Comparison of ENCODE assay signal across 12 cellular contexts in the genomic region with DNA sequence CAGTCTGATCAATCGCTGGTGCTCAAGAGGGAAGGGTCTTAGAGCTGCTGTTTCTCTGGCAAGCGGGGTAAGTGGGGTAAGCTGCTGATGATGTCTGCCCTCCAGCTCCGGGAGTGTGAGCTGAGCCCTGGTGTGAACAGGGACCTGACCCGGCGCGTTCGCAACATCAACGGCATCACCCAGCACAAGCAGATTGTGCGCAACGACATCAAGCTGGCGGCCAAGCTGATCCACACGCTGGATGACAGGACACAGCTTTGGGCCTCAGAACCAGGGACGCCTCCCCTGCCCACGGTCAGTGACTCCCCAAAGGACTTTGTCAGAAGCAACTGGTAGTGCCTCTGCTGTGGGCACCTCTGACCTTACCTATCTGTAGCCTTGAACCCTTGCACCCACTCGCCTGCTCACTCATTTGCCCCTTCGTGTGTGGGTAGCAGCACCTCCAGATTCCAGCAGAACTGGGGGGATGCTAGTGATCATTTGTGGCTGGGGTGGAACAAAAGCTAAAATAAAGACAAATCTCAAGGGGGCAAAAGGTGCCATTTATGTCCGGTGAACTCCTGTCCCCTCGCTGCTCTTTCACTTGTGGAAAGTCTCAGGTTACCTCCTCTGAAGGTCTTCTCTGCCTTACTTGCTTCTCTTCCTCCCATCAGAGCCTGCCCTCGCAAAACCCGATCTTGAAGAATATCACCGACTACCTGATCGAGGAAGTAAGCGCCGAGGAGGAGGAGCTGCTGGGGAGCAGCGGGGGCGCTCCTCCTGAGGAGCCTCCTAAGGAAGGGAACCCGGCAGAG. TPM values are rescaled to one million over a fixed set of nuclear protein-coding genes. Genes with fewer than 3 reads are reported as not detected.
DNase-seq lines count a peak whose midpoint lies in the region; ATAC-seq, FAIRE-seq and TF ChIP-seq lines count a peak whose summit lies in the region.
"Had no signal": no experiment of that assay in that cellular context is flagged by ENCODE, and none has a peak within 500 bp of the region (broad histone marks: within the 10 kb centered on the region; RNA-seq: fewer than 3 reads in every experiment).

No MANE protein-coding gene starts in this region.

- intact Hi-C loops in HepG2 (cut with micrococcal nuclease; ENCODE audit: unreplicated experiment) = no loop called here
- intact Hi-C loops in right lobe of liver (cut with DNase I) = no loop called here
- intact Hi-C loops in esophagus squamous epithelium (cut with DNase I) = no loop called here

- H3K79me2 ChIP-seq in HepG2 (ENCODE audit: insufficient read depth, low read length) = peaks cover 11% of the 10 kb centered on the region

- no peak overlapping the region for H3K4me2 ChIP-seq in HepG2 (ENCODE audit: low read depth, low read length)

- POLR2A ChIA-PET in HepG2 (lab: Yijun Ruan, JAX) (interaction anchor here (6.0 kb wide), 1 partner anchor 11 kb away, joined by 141 read pairs; a partner anchor contains a TSS), T-cell (lab: Charles Lee) (no interaction called here)

- H3K36me3 Mint-ChIP-seq in T-cell = peaks cover 60% of the 10 kb centered on the region

- no peak overlapping the region for H2AFZ ChIP-seq in HepG2 (ENCODE audit: low read length)

- TF ChIP-seq RAD21 in HepG2 (CRISPR knock-in tag; IDR thresholded peaks at IDR 0.05) = no peak

- no peak for DNase-seq in HepG2 (ENCODE audit: low spot score)
- DNase-seq in right lobe of liver = no peak
- DNase-seq in T-cell = no peak
- no peak for DNase-seq in esophagus squamous epithelium (lab: John Stamatoyannopoulos, UW)
- no peak for DNase-seq in urothelium cell line (ENCODE audit: low spot score)
- DNase-seq in NCI-H1048 (lab: John Stamatoyannopoulos, UW) = no peak
- no peak for DNase-seq in NCI-H187 (lab: John Stamatoyannopoulos, UW)
- DNase-seq in RCC 7860 (ENCODE audit: low spot score) = no peak
- DNase-seq: GF-D8; NCI-H446 treated with DMSO at 0.1 percent for 48 hours; stimulated activated CD4-positive, alpha-beta T cell treated with anti-CD3 and anti-CD28 coated beads, Interleukin-2, amount 100 ng/mL, for 48 hours had no signal

- H3K4me3 ChIP-seq in HepG2 (replicated peaks in 1 of 3; ENCODE audit: insufficient read depth in 1 of 3, low read depth in 2 of 3, low read length in 3 of 3) (no peak overlapping the region), right lobe of liver (no peak overlapping the region), esophagus squamous epithelium (no peak overlapping the region)

- peak overlapping the region; percentile 85 to 96 for H3K27ac Mint-ChIP-seq in T-cell

- peaks cover 34 to 55% (median 45%) of the 10 kb centered on the region in 3 donors for H3K4me1 Mint-ChIP-seq in T-cell

- peaks cover 3 to 4% of the 10 kb centered on the region in 2 donors for H3K27me3 Mint-ChIP-seq in T-cell

- ATAC-seq in HepG2 = no peak
- ATAC-seq in right lobe of liver = no peak
- no peak for ATAC-seq in T-cell (replicated peaks in 1 of 4)

- H3K27ac ChIP-seq in HepG2 (ENCODE audit: extremely low read length, insufficient read depth, low read length) (no peak overlapping the region), right lobe of liver (no peak overlapping the region), esophagus squamous epithelium (peak overlapping the region in 3 of 4 donors; percentile 9 to 99 (median 50))

- TF ChIP-seq POLR2A in HepG2 (IDR thresholded peaks at IDR 0.05; ENCODE audit: insufficient read depth in 1 of 2, low read depth in 2 of 2, low read length in 2 of 2) (no peak), right lobe of liver (IDR thresholded peaks at IDR 0.05) (no peak), esophagus squamous epithelium (IDR thresholded peaks at IDR 0.05) (no peak)

- BruUV-seq in HepG2 (replicated peaks; lab: Mats Ljungman, UMichigan) = no TSS peak

- 98% methylated on average over 23 of the region's 27 CpGs for WGBS in HepG2 (ENCODE audit: low lambda C conversion rate)
- 78% methylated on average over 6 of the region's 27 CpGs for WGBS in right lobe of liver (ENCODE audit: insufficient coverage, low coverage, low lambda C conversion rate, missing lambda C conversion rate)
- 85 to 95% methylated on average over 5 to 12 of the region's 27 CpGs for WGBS in esophagus squamous epithelium, 2 donors

- in situ Hi-C loops in HepG2 (cut with HindIII; ENCODE audit: extremely low pct_ligation_motif_present, low pct_unique_long_range_greater_than_20kb) = loop anchor here (25.0 kb wide), 1 partner anchor 401 kb away; no protein-coding TSS in a partner anchor

- H3K4me3 Mint-ChIP-seq in T-cell = peak overlapping the region in 1 of 3 donors; percentile 79

- H3K27me3 ChIP-seq in HepG2 (ENCODE audit: control insufficient read depth in 1 of 2, insufficient read depth in 2 of 2, low read length in 2 of 2) (no peaks in the 10 kb centered on the region), right lobe of liver (no peaks in the 10 kb centered on the region), esophagus squamous epithelium (no peaks in the 10 kb centered on the region)

- no peak for TF ChIP-seq CTCF in HepG2 (CRISPR knock-in tag; IDR thresholded peaks at IDR 0.05)
- no peak for TF ChIP-seq CTCF in right lobe of liver (IDR thresholded peaks at IDR 0.05)
- no peak for TF ChIP-seq CTCF in esophagus squamous epithelium (IDR thresholded peaks at IDR 0.05)

- peaks cover 34 to 71% of the 10 kb centered on the region in 2 experiments for H3K36me3 ChIP-seq in HepG2 (replicated peaks in 1 of 2; ENCODE audit: control insufficient read depth in 1 of 2, insufficient read depth in 2 of 2, low read length in 2 of 2)
- H3K36me3 ChIP-seq in right lobe of liver = peaks cover 5 to 73% (median 29%) of the 10 kb centered on the region in 4 donors
- H3K36me3 ChIP-seq in esophagus squamous epithelium = peaks cover 44 to 72% (median 70%) of the 10 kb centered on the region in 3 donors

- H3K9me3 ChIP-seq in HepG2 (ENCODE audit: low read length) (no peaks in the 10 kb centered on the region), right lobe of liver (no peaks in the 10 kb centered on the region), esophagus squamous epithelium (no peaks in the 10 kb centered on the region)

- no peak overlapping the region for H3K9ac ChIP-seq in HepG2 (ENCODE audit: insufficient read depth, low read depth, low read length)

- H3K9me3 Mint-ChIP-seq in T-cell = no peaks in the 10 kb centered on the region

- H3K4me1 ChIP-seq in HepG2 (ENCODE audit: insufficient read depth, low read length) (peaks cover 58% of the 10 kb centered on the region), right lobe of liver (peaks cover 0 to 15% (median 8%) of the 10 kb centered on the region in 4 donors), esophagus squamous epithelium (peaks cover 30 to 46% (median 30%) of the 10 kb centered on the region in 3 donors)

- TF ChIP-seq EP300 in HepG2 (IDR thresholded peaks at IDR 0.05; ENCODE audit: low read depth in 2 of 2, low read length in 2 of 2) (no peak), HepG2 (CRISPR knock-in tag; IDR thresholded peaks at IDR 0.05; ENCODE audit: borderline replicate concordance) (no peak)

- FAIRE-seq in HepG2 (lab: Jason Lieb, UNC) (no peak), urothelium cell line (lab: Jason Lieb, UNC) (peak; percentile 5), RCC 7860 (lab: Jason Lieb, UNC) (no peak)
- FAIRE-seq: TTC549 had no signal

- no peaks in the 10 kb centered on the region for H4K20me1 ChIP-seq in HepG2 (ENCODE audit: insufficient read depth, low read length)

- CTCF ChIA-PET in HepG2 (lab: Yijun Ruan, JAX; ENCODE audit: low intra/inter-chr PET ratio, low total read pairs) (no interaction called here), T-cell (lab: Charles Lee) (interaction anchor here in 1 of 2 donors (1.1 kb wide), 1 partner anchor 11 kb away, joined by 5 read pairs; a partner anchor contains a TSS)

RNA-seq across cellular contexts. Expression of a gene that starts 3.2 kb away (rescaled TPM):
- total RNA-seq in HepG2 (2016; rRNA removed; fragmentation: Illumina TruSeq; extraction: Trizol) = 2.8 and 3.3 TPM in 2 replicates
- total RNA-seq in HepG2 (2016; cell fraction: cytosol; rRNA removed; fragmentation: Illumina TruSeq; extraction: Trizol; ENCODE audit: low read depth) = 1.7 and 2.1 TPM in 2 replicates
- 2.5 and 3.0 TPM in 2 replicates for total RNA-seq in HepG2 (2016; cell fraction: insoluble cytoplasmic fraction; rRNA removed; fragmentation: Illumina TruSeq; extraction: Trizol)
- 1.7 and 2.0 TPM in 2 replicates for total RNA-seq in HepG2 (2016; cell fraction: membrane; rRNA removed; fragmentation: Illumina TruSeq; extraction: Trizol)
- 2.3 TPM in 2 replicates for total RNA-seq in HepG2 (2016; cell fraction: nucleus; rRNA removed; fragmentation: Illumina TruSeq; extraction: Trizol)
- polyA plus RNA-seq in HepG2 (2011; rRNA removed) = 0.65 and 1.3 TPM in 2 replicates
- polyA plus RNA-seq in HepG2 (2011; cell fraction: cytosol; rRNA removed) = 0.65 and 1.2 TPM in 2 replicates
- 2.0 and 2.5 TPM in 2 replicates for polyA plus RNA-seq in HepG2 (2011; cell fraction: nucleus; rRNA removed)
- polyA plus RNA-seq in HepG2 (2012) = 0.96 and 1.6 TPM in 2 replicates
- polyA plus RNA-seq in HepG2 (2016; cell fraction: cytosol; fragmentation: Illumina TruSeq; extraction: Trizol; ENCODE audit: low read depth) = 0.41 and 0.42 TPM in 2 replicates
- 1.9 and 2.3 TPM in 2 replicates for polyA plus RNA-seq in HepG2 (2016; cell fraction: insoluble cytoplasmic fraction; fragmentation: Illumina TruSeq; extraction: Trizol; ENCODE audit: low read depth)
- 0.65 and 0.74 TPM in 2 replicates for polyA plus RNA-seq in HepG2 (2016; cell fraction: membrane; fragmentation: Illumina TruSeq; extraction: Trizol; ENCODE audit: low read depth)
- 1.0 and 1.5 TPM in 2 replicates for polyA plus RNA-seq in HepG2 (2016; cell fraction: nucleus; fragmentation: Illumina TruSeq; extraction: Trizol; ENCODE audit: insufficient read depth, low read depth)
- polyA minus RNA-seq in HepG2 (2011; rRNA and poly(A)+ RNA removed; ENCODE audit: low replicate concordance) = 5.4 and 9.8 TPM in 2 replicates
- 0.89 and 1.7 TPM in 2 replicates for polyA minus RNA-seq in HepG2 (2011; cell fraction: cytosol; rRNA and poly(A)+ RNA removed)
- 6.2 and 7.6 TPM in 2 replicates for polyA minus RNA-seq in HepG2 (2011; cell fraction: nucleus; rRNA and poly(A)+ RNA removed)
- total RNA-seq in right lobe of liver = 1 to 10 TPM; 1.0 to 3.4 (median 2.1) TPM
- total RNA-seq in T-cell = 1 to 10 TPM in 4 of 5 donors, under 1 TPM in 1; 0.50 to 9.0 (median 6.2) TPM
- total RNA-seq in esophagus squamous epithelium = 1 to 10 TPM; 1.3 to 8.4 (median 5.5) TPM

RNA-seq across cellular contexts. Expression of a gene that starts 9.3 kb away (rescaled TPM):
- total RNA-seq in HepG2 (2016; rRNA removed; fragmentation: Illumina TruSeq; extraction: Trizol) = 0.18 TPM in 1 of 2 replicates, not detected in the other
- total RNA-seq in HepG2 (2016; cell fraction: cytosol; rRNA removed; fragmentation: Illumina TruSeq; extraction: Trizol; ENCODE audit: low read depth) = not detected in 2 replicates
- 0.09 TPM in 1 of 2 replicates, not detected in the other for total RNA-seq in HepG2 (2016; cell fraction: insoluble cytoplasmic fraction; rRNA removed; fragmentation: Illumina TruSeq; extraction: Trizol)
- total RNA-seq in HepG2 (2016; cell fraction: membrane; rRNA removed; fragmentation: Illumina TruSeq; extraction: Trizol) = not detected in 2 replicates
- total RNA-seq in HepG2 (2016; cell fraction: nucleus; rRNA removed; fragmentation: Illumina TruSeq; extraction: Trizol) = not detected in 2 replicates
- polyA plus RNA-seq in HepG2 (2011; rRNA removed) = 0.40 and 0.99 TPM in 2 replicates
- polyA plus RNA-seq in HepG2 (2011; cell fraction: cytosol; rRNA removed) = 0.25 and 0.38 TPM in 2 replicates
- 2.2 and 3.0 TPM in 2 replicates for polyA plus RNA-seq in HepG2 (2011; cell fraction: nucleus; rRNA removed)
- 0.27 and 0.87 TPM in 2 replicates for polyA plus RNA-seq in HepG2 (2012)
- polyA plus RNA-seq in HepG2 (2016; cell fraction: cytosol; fragmentation: Illumina TruSeq; extraction: Trizol; ENCODE audit: low read depth) = 0.05 and 0.07 TPM in 2 replicates
- not detected in 2 replicates for polyA plus RNA-seq in HepG2 (2016; cell fraction: insoluble cytoplasmic fraction; fragmentation: Illumina TruSeq; extraction: Trizol; ENCODE audit: low read depth)
- 0.08 TPM in 1 of 2 replicates, not detected in the other for polyA plus RNA-seq in HepG2 (2016; cell fraction: membrane; fragmentation: Illumina TruSeq; extraction: Trizol; ENCODE audit: low read depth)
- 0.77 and 1.1 TPM in 2 replicates for polyA plus RNA-seq in HepG2 (2016; cell fraction: nucleus; fragmentation: Illumina TruSeq; extraction: Trizol; ENCODE audit: insufficient read depth, low read depth)
- polyA minus RNA-seq in HepG2 (2011; rRNA and poly(A)+ RNA removed; ENCODE audit: low replicate concordance) = 0.09 and 0.28 TPM in 2 replicates
- polyA minus RNA-seq in HepG2 (2011; cell fraction: cytosol; rRNA and poly(A)+ RNA removed) = not detected in 2 replicates
- 0.26 and 0.75 TPM in 2 replicates for polyA minus RNA-seq in HepG2 (2011; cell fraction: nucleus; rRNA and poly(A)+ RNA removed)
- 1 to 10 TPM in 5 of 6 experiments, under 1 TPM in 1; 0.59 to 6.0 (median 3.0) TPM for total RNA-seq in right lobe of liver
- total RNA-seq in T-cell = under 1 TPM; 0.13 to 0.84 (median 0.44) TPM
- total RNA-seq in esophagus squamous epithelium = 1 to 10 TPM in 3 of 4 donors, under 1 TPM in 1; 0.22 to 1.5 (median 1.3) TPM

RNA-seq across cellular contexts. Expression of a gene that starts 11.4 kb away (rescaled TPM):
- total RNA-seq in HepG2 (2016; rRNA removed; fragmentation: Illumina TruSeq; extraction: Trizol) (79.1 and 106 TPM in 2 replicates), right lobe of liver (10 to 100 TPM; 22.4 to 65.7 (median 49.1) TPM), T-cell (100 to 1,000 TPM; 224 to 308 (median 243) TPM), esophagus squamous epithelium (10 to 100 TPM; 53.8 to 91.0 (median 68.4) TPM)
- total RNA-seq in HepG2 (2016; cell fraction: cytosol; rRNA removed; fragmentation: Illumina TruSeq; extraction: Trizol; ENCODE audit: low read depth) = 11.8 and 17.5 TPM in 2 replicates
- total RNA-seq in HepG2 (2016; cell fraction: insoluble cytoplasmic fraction; rRNA removed; fragmentation: Illumina TruSeq; extraction: Trizol) = 56.7 and 113 TPM in 2 replicates
- 21.7 and 29.6 TPM in 2 replicates for total RNA-seq in HepG2 (2016; cell fraction: membrane; rRNA removed; fragmentation: Illumina TruSeq; extraction: Trizol)
- total RNA-seq in HepG2 (2016; cell fraction: nucleus; rRNA removed; fragmentation: Illumina TruSeq; extraction: Trizol) = 78.9 and 79.0 TPM in 2 replicates
- 26.2 and 30.4 TPM in 2 replicates for polyA plus RNA-seq in HepG2 (2011; rRNA removed)
- polyA plus RNA-seq in HepG2 (2011; cell fraction: cytosol; rRNA removed) = 9.4 and 12.5 TPM in 2 replicates
- 220 and 271 TPM in 2 replicates for polyA plus RNA-seq in HepG2 (2011; cell fraction: nucleus; rRNA removed)
- polyA plus RNA-seq in HepG2 (2012) = 52.9 and 58.7 TPM in 2 replicates
- polyA plus RNA-seq in HepG2 (2016; cell fraction: cytosol; fragmentation: Illumina TruSeq; extraction: Trizol; ENCODE audit: low read depth) = 12.1 and 13.2 TPM in 2 replicates
- 72.8 and 96.9 TPM in 2 replicates for polyA plus RNA-seq in HepG2 (2016; cell fraction: insoluble cytoplasmic fraction; fragmentation: Illumina TruSeq; extraction: Trizol; ENCODE audit: low read depth)
- polyA plus RNA-seq in HepG2 (2016; cell fraction: membrane; fragmentation: Illumina TruSeq; extraction: Trizol; ENCODE audit: low read depth) = 17.7 and 23.3 TPM in 2 replicates
- 226 and 281 TPM in 2 replicates for polyA plus RNA-seq in HepG2 (2016; cell fraction: nucleus; fragmentation: Illumina TruSeq; extraction: Trizol; ENCODE audit: insufficient read depth, low read depth)
- 23.1 and 63.7 TPM in 2 replicates for polyA minus RNA-seq in HepG2 (2011; rRNA and poly(A)+ RNA removed; ENCODE audit: low replicate concordance)
- 17.7 and 23.7 TPM in 2 replicates for polyA minus RNA-seq in HepG2 (2011; cell fraction: cytosol; rRNA and poly(A)+ RNA removed)
- polyA minus RNA-seq in HepG2 (2011; cell fraction: nucleus; rRNA and poly(A)+ RNA removed) = 55.4 and 59.5 TPM in 2 replicates

RNA-seq across cellular contexts. Expression of a gene that starts 19.2 kb away (rescaled TPM):
- 0.38 TPM in 1 of 2 replicates, not detected in the other for total RNA-seq in HepG2 (2016; rRNA removed; fragmentation: Illumina TruSeq; extraction: Trizol)
- total RNA-seq in HepG2 (2016; cell fraction: cytosol; rRNA removed; fragmentation: Illumina TruSeq; extraction: Trizol; ENCODE audit: low read depth) = 0.61 and 0.71 TPM in 2 replicates
- 0.22 and 0.35 TPM in 2 replicates for total RNA-seq in HepG2 (2016; cell fraction: insoluble cytoplasmic fraction; rRNA removed; fragmentation: Illumina TruSeq; extraction: Trizol)
- total RNA-seq in HepG2 (2016; cell fraction: membrane; rRNA removed; fragmentation: Illumina TruSeq; extraction: Trizol) = 0.15 and 0.41 TPM in 2 replicates
- total RNA-seq in HepG2 (2016; cell fraction: nucleus; rRNA removed; fragmentation: Illumina TruSeq; extraction: Trizol) = 0.41 and 0.65 TPM in 2 replicates
- polyA plus RNA-seq in HepG2 (2011; rRNA removed) = 0.30 and 0.34 TPM in 2 replicates
- 0.13 and 0.21 TPM in 2 replicates for polyA plus RNA-seq in HepG2 (2011; cell fraction: cytosol; rRNA removed)
- polyA plus RNA-seq in HepG2 (2011; cell fraction: nucleus; rRNA removed) = 0.99 and 1.1 TPM in 2 replicates
- polyA plus RNA-seq in HepG2 (2012) = 0.24 and 0.55 TPM in 2 replicates
- polyA plus RNA-seq in HepG2 (2016; cell fraction: cytosol; fragmentation: Illumina TruSeq; extraction: Trizol; ENCODE audit: low read depth) = 0.20 and 0.31 TPM in 2 replicates
- 0.19 and 0.32 TPM in 2 replicates for polyA plus RNA-seq in HepG2 (2016; cell fraction: insoluble cytoplasmic fraction; fragmentation: Illumina TruSeq; extraction: Trizol; ENCODE audit: low read depth)
- 0.09 and 0.10 TPM in 2 replicates for polyA plus RNA-seq in HepG2 (2016; cell fraction: membrane; fragmentation: Illumina TruSeq; extraction: Trizol; ENCODE audit: low read depth)
- 1.4 and 2.7 TPM in 2 replicates for polyA plus RNA-seq in HepG2 (2016; cell fraction: nucleus; fragmentation: Illumina TruSeq; extraction: Trizol; ENCODE audit: insufficient read depth, low read depth)
- polyA minus RNA-seq in HepG2 (2011; rRNA and poly(A)+ RNA removed; ENCODE audit: low replicate concordance) = 0.32 and 43.8 TPM in 2 replicates
- polyA minus RNA-seq in HepG2 (2011; cell fraction: cytosol; rRNA and poly(A)+ RNA removed) = 0.53 and 0.69 TPM in 2 replicates
- 0.62 and 0.90 TPM in 2 replicates for polyA minus RNA-seq in HepG2 (2011; cell fraction: nucleus; rRNA and poly(A)+ RNA removed)
- total RNA-seq in right lobe of liver = 10 to 100 TPM; 21.4 to 58.6 (median 43.2) TPM
- 10 to 100 TPM in 2 of 5 donors, 1 to 10 TPM in 3; 5.6 to 14.6 (median 8.8) TPM for total RNA-seq in T-cell
- total RNA-seq in esophagus squamous epithelium = 100 to 1,000 TPM in 2 of 4 donors, 10 to 100 TPM in 2; 81.4 to 109 (median 93.7) TPM

RNA-seq across cellular contexts. Expression of a gene that starts 33.8 kb away (rescaled TPM):
- total RNA-seq in HepG2 (2016; rRNA removed; fragmentation: Illumina TruSeq; extraction: Trizol) (5.4 and 16.6 TPM in 2 replicates), right lobe of liver (10 to 100 TPM in 2 of 6 experiments, 1 to 10 TPM in 4; 7.1 to 10.6 (median 9.2) TPM), T-cell (10 to 100 TPM; 49.9 to 72.6 (median 70.2) TPM), esophagus squamous epithelium (10 to 100 TPM in 3 of 4 donors, 1 to 10 TPM in 1; 9.9 to 19.6 (median 17.3) TPM)
- total RNA-seq in HepG2 (2016; cell fraction: cytosol; rRNA removed; fragmentation: Illumina TruSeq; extraction: Trizol; ENCODE audit: low read depth) = 4.7 and 5.6 TPM in 2 replicates
- total RNA-seq in HepG2 (2016; cell fraction: insoluble cytoplasmic fraction; rRNA removed; fragmentation: Illumina TruSeq; extraction: Trizol) = 5.6 and 18.2 TPM in 2 replicates
- total RNA-seq in HepG2 (2016; cell fraction: membrane; rRNA removed; fragmentation: Illumina TruSeq; extraction: Trizol) = 7.9 and 9.1 TPM in 2 replicates
- 14.7 and 18.3 TPM in 2 replicates for total RNA-seq in HepG2 (2016; cell fraction: nucleus; rRNA removed; fragmentation: Illumina TruSeq; extraction: Trizol)
- 8.7 and 13.9 TPM in 2 replicates for polyA plus RNA-seq in HepG2 (2011; rRNA removed)
- 6.6 and 7.9 TPM in 2 replicates for polyA plus RNA-seq in HepG2 (2011; cell fraction: cytosol; rRNA removed)
- 25.6 and 27.8 TPM in 2 replicates for polyA plus RNA-seq in HepG2 (2011; cell fraction: nucleus; rRNA removed)
- polyA plus RNA-seq in HepG2 (2012) = 6.2 and 8.0 TPM in 2 replicates
- polyA plus RNA-seq in HepG2 (2016; cell fraction: cytosol; fragmentation: Illumina TruSeq; extraction: Trizol; ENCODE audit: low read depth) = 1.6 and 2.0 TPM in 2 replicates
- polyA plus RNA-seq in HepG2 (2016; cell fraction: insoluble cytoplasmic fraction; fragmentation: Illumina TruSeq; extraction: Trizol; ENCODE audit: low read depth) = 4.7 and 6.3 TPM in 2 replicates
- polyA plus RNA-seq in HepG2 (2016; cell fraction: membrane; fragmentation: Illumina TruSeq; extraction: Trizol; ENCODE audit: low read depth) = 4.0 and 4.6 TPM in 2 replicates
- 31.8 and 35.4 TPM in 2 replicates for polyA plus RNA-seq in HepG2 (2016; cell fraction: nucleus; fragmentation: Illumina TruSeq; extraction: Trizol; ENCODE audit: insufficient read depth, low read depth)
- polyA minus RNA-seq in HepG2 (2011; rRNA and poly(A)+ RNA removed; ENCODE audit: low replicate concordance) = 12.3 and 25.2 TPM in 2 replicates
- polyA minus RNA-seq in HepG2 (2011; cell fraction: cytosol; rRNA and poly(A)+ RNA removed) = 3.1 and 5.7 TPM in 2 replicates
- polyA minus RNA-seq in HepG2 (2011; cell fraction: nucleus; rRNA and poly(A)+ RNA removed) = 4.0 and 6.5 TPM in 2 replicates

Comparison
In these comparisons a context has a peak if more than half of its experiments do, and no peak if none do; other contexts are left out.
1. H3K27ac ChIP-seq: peak in esophagus squamous epithelium (3 of 4); none in HepG2 (single experiment) and right lobe of liver (0 of 3).